Comparison of ENCODE assay signal across 10 cellular contexts in genomic region chr1:200880212-200880611, GRCh38. TPM values are rescaled to one million over a fixed set of nuclear protein-coding genes. Genes with fewer than 3 reads are reported as not detected.
DNase-seq lines count a peak whose midpoint lies in the region; ATAC-seq and TF ChIP-seq lines count a peak whose summit lies in the region.
"Had no signal": no experiment of that assay in that cellular context is flagged by ENCODE, and none has a peak within 500 bp of the region (broad histone marks: within the 10 kb centered on the region; RNA-seq: fewer than 3 reads in every experiment).

No MANE protein-coding gene starts in this region.

- H3K4me1 Mint-ChIP-seq in naive thymus-derived CD4-positive, alpha-beta T cell, result peaks cover 6 to 33% (median 21%) of the 10 kb centered on the region in 7 donors
- H3K4me1 Mint-ChIP-seq in immature natural killer cell, result peaks cover 54 to 66% of the 10 kb centered on the region in 2 donors

- intact Hi-C loops in naive thymus-derived CD4-positive, alpha-beta T cell (cut with micrococcal nuclease), result no loop called here
- intact Hi-C loops in left lung (cut with DNase I), result no loop called here
- intact Hi-C loops in posterior vena cava (cut with DNase I), result no loop called here

- POLR2A ChIA-PET in naive thymus-derived CD4-positive, alpha-beta T cell (lab: Charles Lee), result interaction anchor here (1.2 to 1.4 kb wide), 2 partner anchors 17 to 21 kb away, joined by 4 read pairs; no protein-coding TSS in a partner anchor

- peaks cover 0 to 63% (median 3%) of the 10 kb centered on the region in 5 donors for H3K27me3 Mint-ChIP-seq in naive thymus-derived CD4-positive, alpha-beta T cell
- peaks cover 0 to 5% (median 2%) of the 10 kb centered on the region in 3 donors for H3K27me3 Mint-ChIP-seq in immature natural killer cell (ENCODE audit: low read depth in 3 of 3)

- H3K27ac ChIP-seq in KMS-11, result peak overlapping the region; percentile 33
- H3K27ac ChIP-seq in naive thymus-derived CD4-positive, alpha-beta T cell (ENCODE audit: low read depth, low read length), result no peak overlapping the region
- H3K27ac ChIP-seq in left lung, result no peak overlapping the region

- H2AFZ ChIP-seq in KMS-11 (ENCODE audit: low read depth), result 0 out of 2 replicates have a peak overlapping the region, but pooled peaks have one; percentile 2

- H3K4me3 Mint-ChIP-seq in naive thymus-derived CD4-positive, alpha-beta T cell, result no peak overlapping the region
- peak overlapping the region in 1 of 5 donors; percentile 7 for H3K4me3 Mint-ChIP-seq in immature natural killer cell
- H3K4me3 Mint-ChIP-seq: dendritic cell treated with granulocyte-macrophage colony-stimulating factor and Interleukin-4, amounts not matched to agents 40 ng/mL and 50 ng/mL, for 4 days had no signal

- no peaks in the 10 kb centered on the region for H3K36me3 Mint-ChIP-seq in naive thymus-derived CD4-positive, alpha-beta T cell
- peaks cover 0 to 7% (median 6%) of the 10 kb centered on the region in 3 donors for H3K36me3 Mint-ChIP-seq in immature natural killer cell

- peak; percentile 54 for ATAC-seq in GM21515 (IDR thresholded peaks at IDR 0.05; ENCODE audit: unreplicated experiment)
- ATAC-seq in naive thymus-derived CD4-positive, alpha-beta T cell, result peak; percentile 32
- ATAC-seq in left lung, result no peak

- peak overlapping the region; percentile 77 for H3K4me2 ChIP-seq in KMS-11

- DNase-seq in activated CD4-positive, alpha-beta T cell treated with anti-CD3 and anti-CD28 coated beads for 48 hours, result peak; percentile 48
- no peak for DNase-seq in activated CD4-positive, alpha-beta T cell treated with anti-CD3 and anti-CD28 coated beads for 1 hour
- no peak for DNase-seq in naive thymus-derived CD4-positive, alpha-beta T cell
- DNase-seq in left lung, result no peak
- no peak for DNase-seq in immature natural killer cell
- no peak for DNase-seq in posterior vena cava (ENCODE audit: low spot score)

- no peaks in the 10 kb centered on the region for H3K9me3 ChIP-seq in naive thymus-derived CD4-positive, alpha-beta T cell (ENCODE audit: control insufficient read depth in 2 of 3, low read length in 3 of 3)
- H3K9me3 ChIP-seq in left lung, result no peaks in the 10 kb centered on the region

- H3K4me1 ChIP-seq in KMS-11 (ENCODE audit: low read depth, poor library complexity, severe bottlenecking) (peaks cover 78% of the 10 kb centered on the region), left lung (no peaks in the 10 kb centered on the region)
- peaks cover 13 to 18% of the 10 kb centered on the region in 2 donors for H3K4me1 ChIP-seq in naive thymus-derived CD4-positive, alpha-beta T cell (ENCODE audit: control insufficient read depth in 2 of 2, insufficient read depth in 2 of 2, low read length in 2 of 2)

- H3K4me3 ChIP-seq in KMS-11 (IDR thresholded peaks at IDR 0.05; ENCODE audit: insufficient read depth, low read depth, low read length) (no peak overlapping the region), left lung (no peak overlapping the region)
- H3K4me3 ChIP-seq in naive thymus-derived CD4-positive, alpha-beta T cell (ENCODE audit: low read length), result no peak overlapping the region

- no peaks in the 10 kb centered on the region for H4K20me1 ChIP-seq in KMS-11 (ENCODE audit: insufficient read depth)

- no peaks in the 10 kb centered on the region for H3K79me2 ChIP-seq in KMS-11 (ENCODE audit: insufficient read depth, low read depth)

- H3K36me3 ChIP-seq in KMS-11 (ENCODE audit: insufficient read depth) (no peaks in the 10 kb centered on the region), left lung (no peaks in the 10 kb centered on the region)
- H3K36me3 ChIP-seq in naive thymus-derived CD4-positive, alpha-beta T cell (ENCODE audit: control insufficient read depth in 2 of 3, insufficient read depth in 3 of 3, low read length in 3 of 3), result no peaks in the 10 kb centered on the region

- no peak overlapping the region for H3K27ac Mint-ChIP-seq in naive thymus-derived CD4-positive, alpha-beta T cell
- H3K27ac Mint-ChIP-seq in immature natural killer cell, result peak overlapping the region in 1 of 6 donors; percentile 14
- H3K27ac Mint-ChIP-seq: dendritic cell treated with granulocyte-macrophage colony-stimulating factor and Interleukin-4, amounts not matched to agents 40 ng/mL and 50 ng/mL, for 4 days had no signal

- no peak overlapping the region; the same call in 1 of the 2 replicates for H3K9ac ChIP-seq in KMS-11

- no peaks in the 10 kb centered on the region for H3K27me3 ChIP-seq in KMS-11 (ENCODE audit: insufficient read depth, low read depth)
- H3K27me3 ChIP-seq in naive thymus-derived CD4-positive, alpha-beta T cell (ENCODE audit: control insufficient read depth in 2 of 2, insufficient read depth in 2 of 2, low read length in 2 of 2), result no peaks in the 10 kb centered on the region
- peaks cover 0 to 18% of the 10 kb centered on the region in 2 donors for H3K27me3 ChIP-seq in left lung

- CTCF ChIA-PET in naive thymus-derived CD4-positive, alpha-beta T cell (lab: Charles Lee), result no interaction called here

- no peaks in the 10 kb centered on the region for H3K9me3 Mint-ChIP-seq in naive thymus-derived CD4-positive, alpha-beta T cell
- H3K9me3 Mint-ChIP-seq in immature natural killer cell, result no peaks in the 10 kb centered on the region
- H3K9me3 Mint-ChIP-seq: dendritic cell treated with granulocyte-macrophage colony-stimulating factor and Interleukin-4, amounts not matched to agents 40 ng/mL and 50 ng/mL, for 4 days had no signal

- TF ChIP-seq CTCF in KMS-11 (conservative IDR thresholded peaks at IDR 0.05; ENCODE audit: low read depth, low read length) (no peak), left lung (IDR thresholded peaks at IDR 0.05) (no peak)

RNA-seq across cellular contexts. Expression of gene GPR25, which starts 7.4 kb away (rescaled TPM):
- 1 to 10 TPM in 2 of 5 experiments, under 1 TPM in 2, not detected in 1; 0.48 to 1.3 (median 0.95) TPM for total RNA-seq in naive thymus-derived CD4-positive, alpha-beta T cell
- polyA plus RNA-seq in naive thymus-derived CD4-positive, alpha-beta T cell, result 1 to 10 TPM in 1 of 2 donors, under 1 TPM in 1; 0.66 to 1.8 TPM
- total RNA-seq in left lung, result under 1 TPM; 0.26 to 0.52 TPM
- polyA plus RNA-seq in immature natural killer cell, result 10 to 100 TPM in 2 of 3 donors, 1 to 10 TPM in 1; 4.5 to 18.9 (median 14.8) TPM
- total RNA-seq in posterior vena cava, result not detected
- total RNA-seq: osteoblast had no signal

RNA-seq across cellular contexts. Expression of gene INAVA, which starts 14.5 kb away (rescaled TPM):
- under 1 TPM in 1 of 5 experiments, not detected in 4; 0.51 TPM for total RNA-seq in naive thymus-derived CD4-positive, alpha-beta T cell
- not detected for polyA plus RNA-seq in naive thymus-derived CD4-positive, alpha-beta T cell
- total RNA-seq in left lung (10 to 100 TPM in 1 of 2 donors, 1 to 10 TPM in 1; 5.5 to 23.7 TPM), posterior vena cava (under 1 TPM; 0.29 to 0.51 TPM)
- under 1 TPM in 1 of 3 donors, not detected in 2; 0.10 TPM for polyA plus RNA-seq in immature natural killer cell

Comparison
In these comparisons a context has a peak if more than half of its experiments do, and no peak if none do; other contexts are left out.
1. RNA of gene INAVA, which starts 14.5 kb away (total RNA-seq): 5.5 to 23.7 TPM in left lung; 0.29 to 0.51 TPM in posterior vena cava and 0.51 TPM in naive thymus-derived CD4-positive, alpha-beta T cell; every median in the first group is over 4 times any median in the second.